Comparison of ENCODE assay signal across 8 cellular contexts in the genomic region with DNA sequence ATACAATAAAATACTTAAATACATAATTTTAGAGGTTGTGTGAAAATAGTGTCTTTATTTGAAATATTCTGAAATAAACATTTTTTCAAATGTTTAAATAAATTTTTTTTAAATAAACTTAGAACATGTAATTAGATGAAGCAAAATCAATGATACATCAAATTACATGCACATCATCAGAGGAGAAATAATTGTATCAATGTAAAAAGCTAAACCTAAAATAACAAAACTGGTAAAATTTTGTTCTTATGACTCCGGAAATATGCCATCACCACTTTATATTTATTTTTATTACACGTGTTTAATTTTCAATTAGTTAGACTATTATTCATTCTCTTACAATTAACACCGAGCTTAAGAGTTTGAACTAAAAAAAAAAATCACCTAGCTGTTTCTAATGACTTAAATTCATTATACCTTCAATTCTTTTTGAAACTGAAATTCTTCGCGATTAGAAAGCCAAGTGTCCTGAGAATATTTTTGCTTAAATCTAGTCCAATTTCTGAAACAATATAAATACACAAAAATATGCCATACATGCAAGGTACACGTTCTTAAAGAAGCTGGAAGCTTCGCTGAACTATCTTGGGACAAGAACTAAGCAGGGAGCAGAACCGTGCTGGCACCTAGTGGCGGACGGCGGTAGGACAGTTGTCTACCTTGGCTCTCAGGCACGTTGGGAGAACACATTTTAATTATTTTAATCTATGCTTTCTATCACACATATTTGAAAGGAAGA.
DNase-seq lines count a peak whose midpoint lies in the region; ATAC-seq and TF ChIP-seq lines count a peak whose summit lies in the region.

No MANE protein-coding gene starts in this region.

- TF ChIP-seq POLR2A in breast epithelium (IDR thresholded peaks at IDR 0.05) = no peak

- CTCF ChIA-PET in AG04450 (lab: Charles Lee) = interaction anchor here (0.5 to 4.7 kb wide), 54 partner anchors 9 to 1844 kb away, joined by 3 to 47 read pairs (median 4); no protein-coding TSS in a partner anchor

- POLR2A ChIA-PET in AG04450 (lab: Yijun Ruan, JAX) = no interaction called here

- DNase-seq in AG04450 (ENCODE audit: low read depth, low spot score) (no peak), NCI-H187 (lab: John Stamatoyannopoulos, UW) (peak; percentile 72 to 93), T-helper 9 cell (peak; percentile 14), breast epithelium (ENCODE audit: low spot score in 2 of 2) (peak; percentile 35 to 75), islet precursor cell (peak; percentile 78)
- peak; percentile 9 to 41 for DNase-seq in stimulated activated CD4-positive, alpha-beta T cell treated with anti-CD3 and anti-CD28 coated beads, Interleukin-15, amount 100 ng/mL, for 48 hours (ENCODE audit: low read depth in 2 of 2)

- ATAC-seq in GM18519 (IDR thresholded peaks at IDR 0.05; ENCODE audit: low FRiP score, unreplicated experiment) = peak; percentile 91
- ATAC-seq in HG02981 (IDR thresholded peaks at IDR 0.05; ENCODE audit: unreplicated experiment) = peak; percentile 94

- H3K4me3 ChIP-seq in AG04450 (ENCODE audit: low read depth, low read length) (no peak overlapping the region), breast epithelium (no peak overlapping the region)

- H3K27ac ChIP-seq in AG04450 (ENCODE audit: low read depth, low read length) (no peak overlapping the region), breast epithelium (no peak overlapping the region)

- intact Hi-C loops in breast epithelium (cut with DNase I; ENCODE audit: low total_unique reads) = no loop called here

- H3K9me3 ChIP-seq in AG04450 (ENCODE audit: control insufficient read depth, insufficient read depth, low read length) = no peaks in the 10 kb centered on the region
- H3K9me3 ChIP-seq in breast epithelium = no peaks in the 10 kb centered on the region

- H3K27me3 ChIP-seq in AG04450 (ENCODE audit: control insufficient read depth, insufficient read depth, low read length) = no peaks in the 10 kb centered on the region
- no peaks in the 10 kb centered on the region for H3K27me3 ChIP-seq in breast epithelium

- H3K4me1 ChIP-seq in breast epithelium = no peaks in the 10 kb centered on the region

- no peaks in the 10 kb centered on the region for H3K36me3 ChIP-seq in breast epithelium

- TF ChIP-seq CTCF in AG04450 (IDR thresholded peaks at IDR 0.05; ENCODE audit: low read depth, low read length) (peak; percentile 99), breast epithelium (IDR thresholded peaks at IDR 0.05) (peak; percentile 62 to 90 (median 87))
